Comparison of ENCODE assay signal across 14 cellular contexts in genomic region chr6:33423777-33424176, GRCh38. TPM values are rescaled to one million over a fixed set of nuclear protein-coding genes. Genes with fewer than 3 reads are reported as not detected.
DNase-seq lines count a peak whose midpoint lies in the region; ATAC-seq and TF ChIP-seq lines count a peak whose summit lies in the region.
"Had no signal": no experiment of that assay in that cellular context is flagged by ENCODE, and none has a peak within 500 bp of the region (broad histone marks: within the 10 kb centered on the region; RNA-seq: fewer than 3 reads in every experiment).

No MANE protein-coding gene starts in this region.

- TF ChIP-seq POLR2A in spleen (IDR thresholded peaks at IDR 0.05): no peak

- H3K36me3 Mint-ChIP-seq in T-helper 2 cell treated with Interferon-gamma antibody and Interleukin-4, amounts not matched to agents 5 μg/mL and 100 μg/mL, for 36 hours (ENCODE audit: low read depth): peaks cover 23% of the 10 kb centered on the region
- H3K36me3 Mint-ChIP-seq in T-helper 17 cell (ENCODE audit: low read depth) (peaks cover 4% of the 10 kb centered on the region), endothelial cell (ENCODE audit: low read depth, unreplicated experiment) (peaks cover 14% of the 10 kb centered on the region)

- intact Hi-C loops in spleen (cut with DNase I; ENCODE audit: low total_unique reads): no loop called here

- H3K36me3 ChIP-seq in spleen: no peaks in the 10 kb centered on the region

- peak overlapping the region; percentile 96 for H3K4me3 Mint-ChIP-seq in T-helper 2 cell treated with Interferon-gamma antibody and Interleukin-4, amounts not matched to agents 5 μg/mL and 100 μg/mL, for 36 hours
- peak overlapping the region; percentile 99 for H3K4me3 Mint-ChIP-seq in T-helper 17 cell
- peak overlapping the region; percentile 95 for H3K4me3 Mint-ChIP-seq in endothelial cell (ENCODE audit: unreplicated experiment)

- H3K9me3 ChIP-seq in T-helper 17 cell (ENCODE audit: control insufficient read depth, low read length, poor library complexity, severe bottlenecking) (no peaks in the 10 kb centered on the region), spleen (no peaks in the 10 kb centered on the region)

- no peak overlapping the region for H3K27ac ChIP-seq in spleen
- H3K27ac ChIP-seq: foreskin keratinocyte had no signal

- DNase-seq in T-helper 2 cell treated with Interferon-gamma antibody and Interleukin-4, amounts not matched to agents 5 μg/mL and 100 μg/mL, for 36 hours (ENCODE audit: low spot score): no peak
- DNase-seq in T-helper 2 cell (no peak), T-helper 17 cell (no peak), endothelial cell (ENCODE audit: low spot score) (no peak), spleen (peak; percentile 23), HUDEP-2 (lab: John Stamatoyannopoulos, UW; ENCODE audit: unreplicated experiment in 76 of 76) (no peak)
- DNase-seq in activated effector memory CD4-positive, alpha-beta T cell treated with Interleukin-2 at 50 U/mL for 16 hours: no peak
- DNase-seq: amygdala, foreskin keratinocyte, NCI-H1436, NCI-H510A, PC-3, retina had no signal

- peaks cover 68% of the 10 kb centered on the region for H3K4me1 Mint-ChIP-seq in T-helper 2 cell treated with Interferon-gamma antibody and Interleukin-4, amounts not matched to agents 5 μg/mL and 100 μg/mL, for 36 hours (ENCODE audit: low read depth)
- H3K4me1 Mint-ChIP-seq in T-helper 17 cell (peaks cover 72% of the 10 kb centered on the region), endothelial cell (ENCODE audit: unreplicated experiment) (peaks cover 46% of the 10 kb centered on the region)

- H3K27me3 ChIP-seq in spleen (replicated peaks in 1 of 7): peaks cover 0 to 6% (median 0%) of the 10 kb centered on the region in 7 donors
- H3K27me3 ChIP-seq: foreskin keratinocyte had no signal

- H3K4me1 ChIP-seq in spleen: peaks cover 16 to 54% (median 44%) of the 10 kb centered on the region in 6 donors

- H3K4me3 ChIP-seq in spleen: no peak overlapping the region

- H3K9me3 Mint-ChIP-seq in T-helper 2 cell treated with Interferon-gamma antibody and Interleukin-4, amounts not matched to agents 5 μg/mL and 100 μg/mL, for 36 hours: no peaks in the 10 kb centered on the region
- H3K9me3 Mint-ChIP-seq in endothelial cell (ENCODE audit: unreplicated experiment): no peaks in the 10 kb centered on the region

- H3K27ac Mint-ChIP-seq in T-helper 2 cell treated with Interferon-gamma antibody and Interleukin-4, amounts not matched to agents 5 μg/mL and 100 μg/mL, for 36 hours: peak overlapping the region; percentile 96
- peak overlapping the region; percentile 100 for H3K27ac Mint-ChIP-seq in T-helper 17 cell
- peak overlapping the region; percentile 95 for H3K27ac Mint-ChIP-seq in endothelial cell (ENCODE audit: unreplicated experiment)

- ATAC-seq in T-helper 17 cell (no peak), GM19035 (IDR thresholded peaks at IDR 0.05; ENCODE audit: unreplicated experiment) (no peak)
- ATAC-seq: foreskin keratinocyte, PC-3 had no signal

- peaks cover 2% of the 10 kb centered on the region for H3K27me3 Mint-ChIP-seq in T-helper 2 cell treated with Interferon-gamma antibody and Interleukin-4, amounts not matched to agents 5 μg/mL and 100 μg/mL, for 36 hours (ENCODE audit: low read depth)
- no peaks in the 10 kb centered on the region for H3K27me3 Mint-ChIP-seq in T-helper 17 cell
- peaks cover 16% of the 10 kb centered on the region for H3K27me3 Mint-ChIP-seq in endothelial cell (ENCODE audit: unreplicated experiment)

- 94 to 100% (median 98%) methylated on average over 2 of the region's 2 CpGs for WGBS in spleen, 5 donors

- TF ChIP-seq CTCF in endothelial cell (IDR thresholded peaks at IDR 0.05; ENCODE audit: unreplicated experiment) (no peak), spleen (IDR thresholded peaks at IDR 0.05 in 8 of 11, conservative IDR thresholded peaks at IDR 0.05 in 3 of 11) (no peak)

RNA-seq across cellular contexts. Expression of gene SYNGAP1, which starts 3.9 kb away (rescaled TPM):
- total RNA-seq in T-helper 17 cell (10 to 100 TPM; 82.3 to 83.9 TPM), endothelial cell (ENCODE audit: unreplicated experiment) (48.6 TPM), spleen (10 to 100 TPM; 20.1 to 30.8 (median 25.9) TPM)
- 10 to 100 TPM in 1 of 3 donors, 1 to 10 TPM in 2; 3.6 to 14.7 (median 4.6) TPM for polyA plus RNA-seq in spleen

RNA-seq across cellular contexts. Expression of gene CUTA, which starts 5.9 kb away (rescaled TPM):
- total RNA-seq in T-helper 17 cell (100 to 1,000 TPM; 195 to 196 TPM), endothelial cell (ENCODE audit: unreplicated experiment) (163 TPM), spleen (100 to 1,000 TPM; 113 to 149 (median 130) TPM)
- polyA plus RNA-seq in spleen: 100 to 1,000 TPM; 198 to 225 (median 206) TPM

RNA-seq across cellular contexts. Expression of gene PHF1, which starts 13.0 kb away (rescaled TPM):
- total RNA-seq in T-helper 17 cell (100 to 1,000 TPM; 448 to 472 TPM), endothelial cell (ENCODE audit: unreplicated experiment) (60.0 TPM), spleen (100 to 1,000 TPM in 3 of 7 donors, 10 to 100 TPM in 4; 83.0 to 133 (median 93.6) TPM)
- 100 to 1,000 TPM in 2 of 3 donors, 10 to 100 TPM in 1; 89.3 to 181 (median 171) TPM for polyA plus RNA-seq in spleen

RNA-seq across cellular contexts. Expression of gene ZBTB9, which starts 30.6 kb away (rescaled TPM):
- total RNA-seq in T-helper 17 cell (1 to 10 TPM; 3.9 to 4.4 TPM), endothelial cell (ENCODE audit: unreplicated experiment) (18.7 TPM), spleen (1 to 10 TPM; 4.4 to 8.4 (median 6.1) TPM)
- polyA plus RNA-seq in spleen: 1 to 10 TPM; 3.6 to 5.3 (median 4.3) TPM

RNA-seq across cellular contexts. Expression of gene KIFC1, which starts 32.2 kb away (rescaled TPM):
- total RNA-seq in T-helper 17 cell (1 to 10 TPM; 1.3 to 3.7 TPM), endothelial cell (ENCODE audit: unreplicated experiment) (19.0 TPM), spleen (1 to 10 TPM; 1.2 to 9.2 (median 6.6) TPM)
- polyA plus RNA-seq in spleen: 10 to 100 TPM in 1 of 3 donors, 1 to 10 TPM in 2; 1.3 to 11.3 (median 3.7) TPM
